Comparison of ENCODE assay signal across 1 cellular context in the genomic region with DNA sequence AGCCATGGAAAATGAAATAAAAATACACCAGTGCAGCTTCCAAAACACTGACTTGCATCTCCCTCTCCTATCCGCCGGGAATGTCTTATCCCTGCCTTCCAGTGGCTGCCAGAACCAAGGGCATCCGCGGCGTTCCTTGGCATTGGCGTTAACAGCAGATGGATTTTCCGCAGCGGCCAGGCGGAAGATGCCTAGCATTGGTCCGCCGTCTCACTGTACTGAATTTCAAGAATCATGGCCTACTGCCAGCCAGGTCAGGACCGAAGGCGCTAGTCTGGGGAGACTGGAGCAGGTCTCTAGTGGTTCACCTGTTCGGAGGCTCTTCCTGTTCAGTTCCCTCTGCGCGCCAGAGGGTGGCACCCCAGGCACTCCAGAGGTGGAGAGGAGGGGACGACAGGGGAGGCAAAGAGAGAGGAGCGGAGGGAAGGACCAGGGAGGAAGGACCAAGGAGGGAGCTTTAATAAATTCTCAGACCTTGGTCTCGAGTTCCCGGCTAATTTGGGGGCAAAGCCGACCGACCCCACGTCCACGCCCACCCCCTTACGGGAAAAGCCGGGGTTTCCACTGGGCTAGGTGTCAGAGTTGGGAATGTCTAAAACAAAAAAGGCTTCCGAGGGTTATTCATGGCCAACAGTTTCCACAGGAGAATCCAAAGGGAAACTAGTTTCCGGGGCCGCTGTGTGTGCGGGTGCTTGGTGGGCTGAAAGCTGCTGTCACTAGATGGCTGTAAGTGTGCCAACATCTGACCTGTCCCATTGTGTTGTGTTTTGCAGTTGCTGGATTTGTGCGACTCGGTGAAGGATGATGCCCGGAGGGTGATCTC.
TF ChIP-seq lines count a peak whose summit lies in the region.

No MANE protein-coding gene starts in this region.

TF ChIP-seq in HepG2, 621 proteins besides CTCF, POLR2A, EP300 and RAD21 (continued from another document and continues in another):
- TF ChIP-seq, protein P1, sequence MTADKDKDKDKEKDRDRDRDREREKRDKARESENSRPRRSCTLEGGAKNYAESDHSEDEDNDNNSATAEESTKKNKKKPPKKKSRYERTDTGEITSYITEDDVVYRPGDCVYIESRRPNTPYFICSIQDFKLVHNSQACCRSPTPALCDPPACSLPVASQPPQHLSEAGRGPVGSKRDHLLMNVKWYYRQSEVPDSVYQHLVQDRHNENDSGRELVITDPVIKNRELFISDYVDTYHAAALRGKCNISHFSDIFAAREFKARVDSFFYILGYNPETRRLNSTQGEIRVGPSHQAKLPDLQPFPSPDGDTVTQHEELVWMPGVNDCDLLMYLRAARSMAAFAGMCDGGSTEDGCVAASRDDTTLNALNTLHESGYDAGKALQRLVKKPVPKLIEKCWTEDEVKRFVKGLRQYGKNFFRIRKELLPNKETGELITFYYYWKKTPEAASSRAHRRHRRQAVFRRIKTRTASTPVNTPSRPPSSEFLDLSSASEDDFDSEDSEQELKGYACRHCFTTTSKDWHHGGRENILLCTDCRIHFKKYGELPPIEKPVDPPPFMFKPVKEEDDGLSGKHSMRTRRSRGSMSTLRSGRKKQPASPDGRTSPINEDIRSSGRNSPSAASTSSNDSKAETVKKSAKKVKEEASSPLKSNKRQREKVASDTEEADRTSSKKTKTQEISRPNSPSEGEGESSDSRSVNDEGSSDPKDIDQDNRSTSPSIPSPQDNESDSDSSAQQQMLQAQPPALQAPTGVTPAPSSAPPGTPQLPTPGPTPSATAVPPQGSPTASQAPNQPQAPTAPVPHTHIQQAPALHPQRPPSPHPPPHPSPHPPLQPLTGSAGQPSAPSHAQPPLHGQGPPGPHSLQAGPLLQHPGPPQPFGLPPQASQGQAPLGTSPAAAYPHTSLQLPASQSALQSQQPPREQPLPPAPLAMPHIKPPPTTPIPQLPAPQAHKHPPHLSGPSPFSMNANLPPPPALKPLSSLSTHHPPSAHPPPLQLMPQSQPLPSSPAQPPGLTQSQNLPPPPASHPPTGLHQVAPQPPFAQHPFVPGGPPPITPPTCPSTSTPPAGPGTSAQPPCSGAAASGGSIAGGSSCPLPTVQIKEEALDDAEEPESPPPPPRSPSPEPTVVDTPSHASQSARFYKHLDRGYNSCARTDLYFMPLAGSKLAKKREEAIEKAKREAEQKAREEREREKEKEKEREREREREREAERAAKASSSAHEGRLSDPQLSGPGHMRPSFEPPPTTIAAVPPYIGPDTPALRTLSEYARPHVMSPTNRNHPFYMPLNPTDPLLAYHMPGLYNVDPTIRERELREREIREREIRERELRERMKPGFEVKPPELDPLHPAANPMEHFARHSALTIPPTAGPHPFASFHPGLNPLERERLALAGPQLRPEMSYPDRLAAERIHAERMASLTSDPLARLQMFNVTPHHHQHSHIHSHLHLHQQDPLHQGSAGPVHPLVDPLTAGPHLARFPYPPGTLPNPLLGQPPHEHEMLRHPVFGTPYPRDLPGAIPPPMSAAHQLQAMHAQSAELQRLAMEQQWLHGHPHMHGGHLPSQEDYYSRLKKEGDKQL (CRISPR knock-in tag; IDR thresholded peaks at IDR 0.05; ENCODE audit: low read depth): no peak
- TF ChIP-seq ZNF329 (CRISPR knock-in tag; IDR thresholded peaks at IDR 0.05; ENCODE audit: low read depth): no peak
- TF ChIP-seq, protein P2, sequence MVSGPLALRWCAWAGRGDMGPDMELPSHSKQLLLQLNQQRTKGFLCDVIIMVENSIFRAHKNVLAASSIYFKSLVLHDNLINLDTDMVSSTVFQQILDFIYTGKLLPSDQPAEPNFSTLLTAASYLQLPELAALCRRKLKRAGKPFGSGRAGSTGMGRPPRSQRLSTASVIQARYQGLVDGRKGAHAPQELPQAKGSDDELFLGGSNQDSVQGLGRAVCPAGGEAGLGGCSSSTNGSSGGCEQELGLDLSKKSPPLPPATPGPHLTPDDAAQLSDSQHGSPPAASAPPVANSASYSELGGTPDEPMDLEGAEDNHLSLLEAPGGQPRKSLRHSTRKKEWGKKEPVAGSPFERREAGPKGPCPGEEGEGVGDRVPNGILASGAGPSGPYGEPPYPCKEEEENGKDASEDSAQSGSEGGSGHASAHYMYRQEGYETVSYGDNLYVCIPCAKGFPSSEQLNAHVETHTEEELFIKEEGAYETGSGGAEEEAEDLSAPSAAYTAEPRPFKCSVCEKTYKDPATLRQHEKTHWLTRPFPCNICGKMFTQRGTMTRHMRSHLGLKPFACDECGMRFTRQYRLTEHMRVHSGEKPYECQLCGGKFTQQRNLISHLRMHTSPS (CRISPR knock-in tag; IDR thresholded peaks at IDR 0.05; ENCODE audit: low read depth): no peak
- no peak for TF ChIP-seq NKX3-1 (CRISPR knock-in tag; IDR thresholded peaks at IDR 0.05)
- TF ChIP-seq DNMT1 (CRISPR knock-in tag; IDR thresholded peaks at IDR 0.05): no peak
- TF ChIP-seq ZNF761 (CRISPR knock-in tag; conservative IDR thresholded peaks at IDR 0.05): no peak
- 0 out of 2 replicates have a peak, but pooled peaks have one; percentile 25 for TF ChIP-seq ZNF619 (CRISPR knock-in tag; IDR thresholded peaks at IDR 0.05)
- no peak for TF ChIP-seq RAD51 (IDR thresholded peaks at IDR 0.05; ENCODE audit: borderline replicate concordance)
- TF ChIP-seq PPARG (CRISPR knock-in tag; conservative IDR thresholded peaks at IDR 0.05): no peak
- no peak for TF ChIP-seq PITX1 (CRISPR knock-in tag; IDR thresholded peaks at IDR 0.05)
- TF ChIP-seq SETDB1 (CRISPR knock-in tag; IDR thresholded peaks at IDR 0.05; ENCODE audit: borderline replicate concordance): no peak
- TF ChIP-seq, protein P3, sequence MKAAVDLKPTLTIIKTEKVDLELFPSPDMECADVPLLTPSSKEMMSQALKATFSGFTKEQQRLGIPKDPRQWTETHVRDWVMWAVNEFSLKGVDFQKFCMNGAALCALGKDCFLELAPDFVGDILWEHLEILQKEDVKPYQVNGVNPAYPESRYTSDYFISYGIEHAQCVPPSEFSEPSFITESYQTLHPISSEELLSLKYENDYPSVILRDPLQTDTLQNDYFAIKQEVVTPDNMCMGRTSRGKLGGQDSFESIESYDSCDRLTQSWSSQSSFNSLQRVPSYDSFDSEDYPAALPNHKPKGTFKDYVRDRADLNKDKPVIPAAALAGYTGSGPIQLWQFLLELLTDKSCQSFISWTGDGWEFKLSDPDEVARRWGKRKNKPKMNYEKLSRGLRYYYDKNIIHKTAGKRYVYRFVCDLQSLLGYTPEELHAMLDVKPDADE (CRISPR knock-in tag; IDR thresholded peaks at IDR 0.05): no peak
- TF ChIP-seq U2AF2 (IDR thresholded peaks at IDR 0.05; ENCODE audit: low read depth, low read length): no peak
- TF ChIP-seq MAF1 (CRISPR knock-in tag; IDR thresholded peaks at IDR 0.05; ENCODE audit: borderline replicate concordance): no peak
- TF ChIP-seq ZNF549 (CRISPR knock-in tag; IDR thresholded peaks at IDR 0.05): no peak
- TF ChIP-seq, protein P4, sequence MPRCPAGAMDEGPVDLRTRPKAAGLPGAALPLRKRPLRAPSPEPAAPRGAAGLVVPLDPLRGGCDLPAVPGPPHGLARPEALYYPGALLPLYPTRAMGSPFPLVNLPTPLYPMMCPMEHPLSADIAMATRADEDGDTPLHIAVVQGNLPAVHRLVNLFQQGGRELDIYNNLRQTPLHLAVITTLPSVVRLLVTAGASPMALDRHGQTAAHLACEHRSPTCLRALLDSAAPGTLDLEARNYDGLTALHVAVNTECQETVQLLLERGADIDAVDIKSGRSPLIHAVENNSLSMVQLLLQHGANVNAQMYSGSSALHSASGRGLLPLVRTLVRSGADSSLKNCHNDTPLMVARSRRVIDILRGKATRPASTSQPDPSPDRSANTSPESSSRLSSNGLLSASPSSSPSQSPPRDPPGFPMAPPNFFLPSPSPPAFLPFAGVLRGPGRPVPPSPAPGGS (CRISPR knock-in tag; IDR thresholded peaks at IDR 0.05): no peak
- TF ChIP-seq RBM22 (optimal IDR thresholded peaks at IDR 0.05; ENCODE audit: low read length): no peak
- no peak for TF ChIP-seq ISX (CRISPR knock-in tag; conservative IDR thresholded peaks at IDR 0.05)
- no peak for TF ChIP-seq MTF1 (CRISPR knock-in tag; IDR thresholded peaks at IDR 0.05)
- TF ChIP-seq ZFP41 (CRISPR knock-in tag; IDR thresholded peaks at IDR 0.05; ENCODE audit: borderline replicate concordance): no peak
- TF ChIP-seq, protein P5, sequence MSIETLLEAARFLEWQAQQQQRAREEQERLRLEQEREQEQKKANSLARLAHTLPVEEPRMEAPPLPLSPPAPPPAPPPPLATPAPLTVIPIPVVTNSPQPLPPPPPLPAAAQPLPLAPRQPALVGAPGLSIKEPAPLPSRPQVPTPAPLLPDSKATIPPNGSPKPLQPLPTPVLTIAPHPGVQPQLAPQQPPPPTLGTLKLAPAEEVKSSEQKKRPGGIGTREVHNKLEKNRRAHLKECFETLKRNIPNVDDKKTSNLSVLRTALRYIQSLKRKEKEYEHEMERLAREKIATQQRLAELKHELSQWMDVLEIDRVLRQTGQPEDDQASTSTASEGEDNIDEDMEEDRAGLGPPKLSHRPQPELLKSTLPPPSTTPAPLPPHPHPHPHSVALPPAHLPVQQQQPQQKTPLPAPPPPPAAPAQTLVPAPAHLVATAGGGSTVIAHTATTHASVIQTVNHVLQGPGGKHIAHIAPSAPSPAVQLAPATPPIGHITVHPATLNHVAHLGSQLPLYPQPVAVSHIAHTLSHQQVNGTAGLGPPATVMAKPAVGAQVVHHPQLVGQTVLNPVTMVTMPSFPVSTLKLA (IDR thresholded peaks at IDR 0.05): no peak
- TF ChIP-seq, protein P6, sequence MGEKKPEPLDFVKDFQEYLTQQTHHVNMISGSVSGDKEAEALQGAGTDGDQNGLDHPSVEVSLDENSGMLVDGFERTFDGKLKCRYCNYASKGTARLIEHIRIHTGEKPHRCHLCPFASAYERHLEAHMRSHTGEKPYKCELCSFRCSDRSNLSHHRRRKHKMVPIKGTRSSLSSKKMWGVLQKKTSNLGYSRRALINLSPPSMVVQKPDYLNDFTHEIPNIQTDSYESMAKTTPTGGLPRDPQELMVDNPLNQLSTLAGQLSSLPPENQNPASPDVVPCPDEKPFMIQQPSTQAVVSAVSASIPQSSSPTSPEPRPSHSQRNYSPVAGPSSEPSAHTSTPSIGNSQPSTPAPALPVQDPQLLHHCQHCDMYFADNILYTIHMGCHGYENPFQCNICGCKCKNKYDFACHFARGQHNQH (CRISPR knock-in tag; IDR thresholded peaks at IDR 0.05): peak; percentile 71; the same call in 1 of the 2 replicates
- TF ChIP-seq, protein P7, sequence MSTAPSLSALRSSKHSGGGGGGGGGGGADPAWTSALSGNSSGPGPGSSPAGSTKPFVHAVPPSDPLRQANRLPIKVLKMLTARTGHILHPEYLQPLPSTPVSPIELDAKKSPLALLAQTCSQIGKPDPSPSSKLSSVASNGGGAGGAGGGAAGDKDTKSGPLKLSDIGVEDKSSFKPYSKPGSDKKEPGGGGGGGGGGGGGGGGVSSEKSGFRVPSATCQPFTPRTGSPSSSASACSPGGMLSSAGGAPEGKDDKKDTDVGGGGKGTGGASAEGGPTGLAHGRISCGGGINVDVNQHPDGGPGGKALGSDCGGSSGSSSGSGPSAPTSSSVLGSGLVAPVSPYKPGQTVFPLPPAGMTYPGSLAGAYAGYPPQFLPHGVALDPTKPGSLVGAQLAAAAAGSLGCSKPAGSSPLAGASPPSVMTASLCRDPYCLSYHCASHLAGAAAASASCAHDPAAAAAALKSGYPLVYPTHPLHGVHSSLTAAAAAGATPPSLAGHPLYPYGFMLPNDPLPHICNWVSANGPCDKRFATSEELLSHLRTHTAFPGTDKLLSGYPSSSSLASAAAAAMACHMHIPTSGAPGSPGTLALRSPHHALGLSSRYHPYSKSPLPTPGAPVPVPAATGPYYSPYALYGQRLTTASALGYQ (CRISPR knock-in tag; IDR thresholded peaks at IDR 0.05): no peak
- TF ChIP-seq, protein P8, sequence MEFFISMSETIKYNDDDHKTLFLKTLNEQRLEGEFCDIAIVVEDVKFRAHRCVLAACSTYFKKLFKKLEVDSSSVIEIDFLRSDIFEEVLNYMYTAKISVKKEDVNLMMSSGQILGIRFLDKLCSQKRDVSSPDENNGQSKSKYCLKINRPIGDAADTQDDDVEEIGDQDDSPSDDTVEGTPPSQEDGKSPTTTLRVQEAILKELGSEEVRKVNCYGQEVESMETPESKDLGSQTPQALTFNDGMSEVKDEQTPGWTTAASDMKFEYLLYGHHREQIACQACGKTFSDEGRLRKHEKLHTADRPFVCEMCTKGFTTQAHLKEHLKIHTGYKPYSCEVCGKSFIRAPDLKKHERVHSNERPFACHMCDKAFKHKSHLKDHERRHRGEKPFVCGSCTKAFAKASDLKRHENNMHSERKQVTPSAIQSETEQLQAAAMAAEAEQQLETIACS (CRISPR knock-in tag; IDR thresholded peaks at IDR 0.05): no peak
- no peak for TF ChIP-seq MXD4 (CRISPR knock-in tag; IDR thresholded peaks at IDR 0.05)
- no peak for TF ChIP-seq ZNF205 (CRISPR knock-in tag; IDR thresholded peaks at IDR 0.05)
- no peak for TF ChIP-seq SMARCE1 (IDR thresholded peaks at IDR 0.05; ENCODE audit: borderline replicate concordance)
- TF ChIP-seq TBX2 (CRISPR knock-in tag; IDR thresholded peaks at IDR 0.05; ENCODE audit: borderline replicate concordance): no peak
- no peak for TF ChIP-seq MLLT10 (CRISPR knock-in tag; IDR thresholded peaks at IDR 0.05)
- TF ChIP-seq CENPT (CRISPR knock-in tag; IDR thresholded peaks at IDR 0.05; ENCODE audit: low read depth): no peak
- TF ChIP-seq ZBTB7A (CRISPR knock-in tag; IDR thresholded peaks at IDR 0.05): no peak
- no peak for TF ChIP-seq HNRNPL (IDR thresholded peaks at IDR 0.05; ENCODE audit: low read depth, low read length)
- TF ChIP-seq ZNF180 (CRISPR knock-in tag; IDR thresholded peaks at IDR 0.05; ENCODE audit: borderline replicate concordance, low read depth): no peak
- no peak for TF ChIP-seq RFX3 (CRISPR knock-in tag; IDR thresholded peaks at IDR 0.05)
- no peak for TF ChIP-seq GABPA (IDR thresholded peaks at IDR 0.05; ENCODE audit: low read depth, low read length)
- peak; percentile 58; the same call in 1 of the 2 replicates for TF ChIP-seq GABPA (CRISPR knock-in tag; IDR thresholded peaks at IDR 0.05; ENCODE audit: low read depth)
- peak; percentile 89; the same call in 1 of the 2 replicates for TF ChIP-seq TSC22D2 (CRISPR knock-in tag; IDR thresholded peaks at IDR 0.05; ENCODE audit: borderline replicate concordance)
- TF ChIP-seq, protein P9, sequence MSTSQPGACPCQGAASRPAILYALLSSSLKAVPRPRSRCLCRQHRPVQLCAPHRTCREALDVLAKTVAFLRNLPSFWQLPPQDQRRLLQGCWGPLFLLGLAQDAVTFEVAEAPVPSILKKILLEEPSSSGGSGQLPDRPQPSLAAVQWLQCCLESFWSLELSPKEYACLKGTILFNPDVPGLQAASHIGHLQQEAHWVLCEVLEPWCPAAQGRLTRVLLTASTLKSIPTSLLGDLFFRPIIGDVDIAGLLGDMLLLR (CRISPR knock-in tag; IDR thresholded peaks at IDR 0.05): no peak
- TF ChIP-seq STAG1 (CRISPR knock-in tag; IDR thresholded peaks at IDR 0.05): peak; percentile 98
- TF ChIP-seq NCOA2 (CRISPR knock-in tag; IDR thresholded peaks at IDR 0.05): no peak
- 0 out of 2 replicates have a peak, but pooled peaks have one; percentile 19 for TF ChIP-seq ZBTB38 (CRISPR knock-in tag; IDR thresholded peaks at IDR 0.05)
- TF ChIP-seq ZNF3 (CRISPR knock-in tag; IDR thresholded peaks at IDR 0.05): no peak
- no peak for TF ChIP-seq TEAD2 (CRISPR knock-in tag; IDR thresholded peaks at IDR 0.05)
- no peak for TF ChIP-seq ZNF781 (CRISPR knock-in tag; IDR thresholded peaks at IDR 0.05; ENCODE audit: borderline replicate concordance, not compliant biosample characterization)
- TF ChIP-seq KDM3A (CRISPR knock-in tag; IDR thresholded peaks at IDR 0.05; ENCODE audit: low read depth): peak; percentile 88; the same call in 1 of the 2 replicates
- TF ChIP-seq SYNCRIP (IDR thresholded peaks at IDR 0.05; ENCODE audit: insufficient read depth, low read depth, low read length): no peak
- TF ChIP-seq ZNF431 (CRISPR knock-in tag; IDR thresholded peaks at IDR 0.05; ENCODE audit: borderline replicate concordance, low read depth): 0 out of 2 replicates have a peak, but pooled peaks have one; percentile 62
- TF ChIP-seq ZNF224 (CRISPR knock-in tag; IDR thresholded peaks at IDR 0.05): no peak
- no peak for TF ChIP-seq CREB1 (IDR thresholded peaks at IDR 0.05)
- no peak for TF ChIP-seq CREB1 (CRISPR knock-in tag; IDR thresholded peaks at IDR 0.05)
